Comparison of ENCODE assay signal across 1 cellular context in genomic region chr17:29569245-29569950, GRCh38.
TF ChIP-seq lines count a peak whose summit lies in the region.

No MANE protein-coding gene starts in this region.

TF ChIP-seq in GM23338, 12 proteins besides CTCF, POLR2A, EP300 and RAD21 (continued from another document):
- TF ChIP-seq ZNF462 (CRISPR knock-in tag; IDR thresholded peaks at IDR 0.05) (no peak), ZNF331 (CRISPR knock-in tag; IDR thresholded peaks at IDR 0.05; ENCODE audit: low read depth) (no peak), EZH2 (IDR thresholded peaks at IDR 0.05; ENCODE audit: low read depth, unreplicated experiment) (no peak), STAT1 (IDR thresholded peaks at IDR 0.05; ENCODE audit: unreplicated experiment) (no peak), JUNB (IDR thresholded peaks at IDR 0.05; ENCODE audit: unreplicated experiment) (no peak), ZNF114 (CRISPR knock-in tag; IDR thresholded peaks at IDR 0.05) (no peak), POLR2AphosphoS5 (IDR thresholded peaks at IDR 0.05; ENCODE audit: low read depth) (no peak)
TF ChIP-seq in GM23338: peak in this region for 0.
